In genomic region chr1:11682287-11682771, GRCh38 we compare ENCODE assay signal across 1 cellular context.
TF ChIP-seq lines count a peak whose summit lies in the region.

No MANE protein-coding gene starts in this region.

TF ChIP-seq in HCT116, 20 proteins besides CTCF, POLR2A, EP300 and RAD21:
- no peak for TF ChIP-seq EGR1 (IDR thresholded peaks at IDR 0.05; ENCODE audit: low read depth)
- TF ChIP-seq FOSL1 (IDR thresholded peaks at IDR 0.05; ENCODE audit: low read depth) = no peak
- TF ChIP-seq ELF1 (IDR thresholded peaks at IDR 0.05; ENCODE audit: borderline replicate concordance, low read depth) = no peak
- no peak for TF ChIP-seq ATF3 (IDR thresholded peaks at IDR 0.05)
- TF ChIP-seq ZNF274 (IDR thresholded peaks at IDR 0.05; ENCODE audit: low read depth, low read length) = no peak
- TF ChIP-seq EZH2phosphoT487 (IDR thresholded peaks at IDR 0.05; ENCODE audit: borderline replicate concordance) = no peak
- TF ChIP-seq SIN3A (IDR thresholded peaks at IDR 0.05; ENCODE audit: low read depth) = no peak
- no peak for TF ChIP-seq CBX3 (IDR thresholded peaks at IDR 0.05; ENCODE audit: low read depth)
- TF ChIP-seq REST (IDR thresholded peaks at IDR 0.05; ENCODE audit: low read depth) = no peak
- TF ChIP-seq POLR2AphosphoS5 (IDR thresholded peaks at IDR 0.05; ENCODE audit: low read depth, low read length) = no peak
